Comparison of ENCODE assay signal across 9 cellular contexts in genomic region chr11:48052183-48053040, GRCh38.
A peak's percentile ranks its signal among the peaks of the same experiment; 100 is the strongest.
DNase-seq lines count a peak whose midpoint lies in the region; ATAC-seq and TF ChIP-seq lines count a peak whose summit lies in the region.
"Had no signal": no experiment of that assay in that cellular context is flagged by ENCODE, and none has a peak within 500 bp of the region (broad histone marks: within the 10 kb centered on the region; RNA-seq: fewer than 3 reads in every experiment).

No MANE protein-coding gene starts in this region.

- TF ChIP-seq EP300 in esophagus muscularis mucosa (IDR thresholded peaks at IDR 0.05): no peak

- 0 out of 2 replicates have a peak, but pooled peaks cover 2% of the 10 kb centered on the region for H3K27me3 Mint-ChIP-seq in HFFc6 (ENCODE audit: insufficient read depth)
- H3K27me3 Mint-ChIP-seq in osteocyte (ENCODE audit: unreplicated experiment): no peaks in the 10 kb centered on the region

- H3K4me1 Mint-ChIP-seq in HFFc6 (ENCODE audit: low read depth) (peaks cover 60% of the 10 kb centered on the region), osteocyte (ENCODE audit: unreplicated experiment) (peaks cover 44% of the 10 kb centered on the region)

- TF ChIP-seq CTCF in C4-2B (conservative IDR thresholded peaks at IDR 0.05) (no peak), HFFc6 (IDR thresholded peaks at IDR 0.05) (no peak), body of pancreas (IDR thresholded peaks at IDR 0.05) (no peak), osteocyte (IDR thresholded peaks at IDR 0.05) (no peak), esophagus muscularis mucosa (IDR thresholded peaks at IDR 0.05) (no peak)

- H3K4me3 ChIP-seq in body of pancreas: no peak overlapping the region
- H3K4me3 ChIP-seq in mesodermal cell (ENCODE audit: extremely low read depth, insufficient read depth, low read length, poor library complexity, severe bottlenecking): no peak overlapping the region
- H3K4me3 ChIP-seq in esophagus muscularis mucosa: no peak overlapping the region
- H3K4me3 ChIP-seq: tibial nerve had no signal

- H3K9me3 ChIP-seq in body of pancreas: no peaks in the 10 kb centered on the region
- no peaks in the 10 kb centered on the region for H3K9me3 ChIP-seq in mesodermal cell (ENCODE audit: control insufficient read depth, low read length)
- no peaks in the 10 kb centered on the region for H3K9me3 ChIP-seq in esophagus muscularis mucosa
- H3K9me3 ChIP-seq: tibial nerve had no signal

- H3K9me3 Mint-ChIP-seq in HFFc6: no peaks in the 10 kb centered on the region
- no peaks in the 10 kb centered on the region for H3K9me3 Mint-ChIP-seq in osteocyte (ENCODE audit: unreplicated experiment)

- H3K27me3 ChIP-seq in body of pancreas (no peaks in the 10 kb centered on the region), esophagus muscularis mucosa (no peaks in the 10 kb centered on the region)
- H3K27me3 ChIP-seq: tibial nerve had no signal

- H3K27ac Mint-ChIP-seq in HFFc6: peak overlapping the region; percentile 85
- no peak overlapping the region for H3K27ac Mint-ChIP-seq in osteocyte (ENCODE audit: unreplicated experiment)

- H3K27ac ChIP-seq in C4-2B (peak overlapping the region; percentile 90), body of pancreas (peak overlapping the region in 3 of 4 donors; percentile 60 to 70 (median 66)), mesodermal cell (ENCODE audit: low read depth, low read length, severe bottlenecking) (peak overlapping the region; percentile 10), esophagus muscularis mucosa (replicated peaks in 1 of 4) (no peak overlapping the region)

- peaks cover 35% of the 10 kb centered on the region for H3K4me1 ChIP-seq in body of pancreas
- H3K4me1 ChIP-seq in mesodermal cell (ENCODE audit: control insufficient read depth, insufficient read depth, low read length, poor library complexity, severe bottlenecking): peaks cover 25% of the 10 kb centered on the region
- peaks cover 13 to 38% (median 17%) of the 10 kb centered on the region in 4 donors for H3K4me1 ChIP-seq in esophagus muscularis mucosa

- WGBS in body of pancreas, 2 donors: 70 to 75% methylated on average over 6 to 9 of the region's 9 CpGs
- WGBS in mesodermal cell (ENCODE audit: insufficient coverage in 2 of 2), 2 experiments: 85 to 89% methylated on average over 5 to 6 of the region's 9 CpGs
- 83% methylated on average over 9 of the region's 9 CpGs for WGBS in esophagus muscularis mucosa

- DNase-seq in HFFc6: peak; percentile 64
- peak; percentile 60 to 80 (median 67) for DNase-seq in body of pancreas
- no peak for DNase-seq in osteocyte (ENCODE audit: extremely low spot score, unreplicated experiment)
- DNase-seq in RKO (ENCODE audit: low spot score): no peak
- DNase-seq in esophagus muscularis mucosa (ENCODE audit: extremely low spot score): no peak

- peak; percentile 78 for ATAC-seq in body of pancreas
- no peak for ATAC-seq in HG03469 (IDR thresholded peaks at IDR 0.05; ENCODE audit: unreplicated experiment)

- H3K36me3 Mint-ChIP-seq in HFFc6 (ENCODE audit: low read depth) (no peaks in the 10 kb centered on the region), osteocyte (ENCODE audit: unreplicated experiment) (no peaks in the 10 kb centered on the region)

- H3K4me3 Mint-ChIP-seq in HFFc6 (peak overlapping the region; percentile 68), osteocyte (ENCODE audit: unreplicated experiment) (no peak overlapping the region)

- intact Hi-C loops in body of pancreas (cut with DNase I): no loop called here
- intact Hi-C loops in esophagus muscularis mucosa (cut with DNase I): no loop called here

- H3K36me3 ChIP-seq in body of pancreas (replicated peaks in 1 of 2; ENCODE audit: insufficient read depth in 1 of 2, low read depth in 2 of 2) (no peaks in the 10 kb centered on the region), mesodermal cell (ENCODE audit: control insufficient read depth, insufficient read depth, low read length) (no peaks in the 10 kb centered on the region), esophagus muscularis mucosa (no peaks in the 10 kb centered on the region)
- H3K36me3 ChIP-seq: tibial nerve had no signal

- TF ChIP-seq POLR2A in body of pancreas (IDR thresholded peaks at IDR 0.05) (no peak), esophagus muscularis mucosa (IDR thresholded peaks at IDR 0.05; ENCODE audit: low read depth) (no peak)

Comparison
In these comparisons a context has a peak if more than half of its experiments do, and no peak if none do; other contexts are left out.
1. H3K27ac ChIP-seq: peak in C4-2B (single experiment), body of pancreas (3 of 4) and mesodermal cell (single experiment); none in esophagus muscularis mucosa (0 of 4).
2. DNase-seq: peak in HFFc6 (single experiment) and body of pancreas (4 of 4); none in osteocyte (single experiment), RKO (single experiment) and esophagus muscularis mucosa (single experiment).